ENCODE assay signal across 8 cellular contexts in the genomic region with DNA sequence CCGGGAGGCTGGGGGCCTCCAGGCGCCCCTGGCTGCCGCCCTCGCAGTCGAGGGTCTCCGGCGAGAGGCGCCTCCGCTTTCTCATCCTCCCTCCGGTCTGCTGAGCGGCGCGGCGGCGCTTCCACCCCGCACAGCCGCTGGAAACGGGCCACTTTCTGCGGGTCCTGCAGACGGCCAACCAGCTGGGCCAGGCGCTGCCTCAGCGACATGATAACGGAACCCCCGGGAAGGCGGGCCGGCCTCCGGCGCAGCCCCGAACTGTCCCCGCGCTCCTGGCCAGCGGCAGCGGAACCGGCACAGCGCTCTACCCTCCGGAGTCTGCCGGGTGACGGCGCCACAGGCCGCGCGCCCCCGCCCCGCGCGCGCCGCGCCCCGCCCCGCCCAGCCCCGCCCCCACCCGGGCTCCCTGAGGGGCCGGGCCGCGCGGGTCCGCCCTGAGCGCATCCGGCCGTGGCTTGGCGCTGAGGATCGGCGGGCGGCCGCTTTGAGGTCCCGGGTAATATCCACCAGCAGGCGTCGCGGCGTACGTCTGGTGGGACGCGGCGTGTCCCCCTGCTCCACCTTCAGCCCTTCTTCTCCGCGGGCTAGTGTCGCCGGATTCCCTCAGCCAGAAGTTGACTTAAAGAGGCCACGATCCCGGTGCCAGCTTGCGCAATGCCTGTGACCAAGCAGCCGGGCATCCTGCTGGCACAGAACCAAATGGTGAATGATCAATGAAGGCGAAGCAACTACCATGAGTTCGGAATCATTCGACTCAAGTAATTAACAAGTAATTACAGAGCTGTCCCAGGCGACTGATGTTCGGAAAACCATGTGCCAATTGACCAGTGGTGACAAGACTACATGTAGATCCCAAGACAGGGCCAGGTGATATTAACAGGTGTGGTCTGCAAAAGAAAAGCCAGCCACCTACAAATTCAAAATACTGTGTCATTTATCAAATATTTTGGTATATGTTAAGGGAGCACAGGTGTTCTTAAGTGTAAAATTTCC. TPM values are rescaled to one million over a fixed set of nuclear protein-coding genes. Genes with fewer than 3 reads are reported as not detected.
DNase-seq lines count a peak whose midpoint lies in the region; ATAC-seq, FAIRE-seq and TF ChIP-seq lines count a peak whose summit lies in the region.

A gene with protein sequence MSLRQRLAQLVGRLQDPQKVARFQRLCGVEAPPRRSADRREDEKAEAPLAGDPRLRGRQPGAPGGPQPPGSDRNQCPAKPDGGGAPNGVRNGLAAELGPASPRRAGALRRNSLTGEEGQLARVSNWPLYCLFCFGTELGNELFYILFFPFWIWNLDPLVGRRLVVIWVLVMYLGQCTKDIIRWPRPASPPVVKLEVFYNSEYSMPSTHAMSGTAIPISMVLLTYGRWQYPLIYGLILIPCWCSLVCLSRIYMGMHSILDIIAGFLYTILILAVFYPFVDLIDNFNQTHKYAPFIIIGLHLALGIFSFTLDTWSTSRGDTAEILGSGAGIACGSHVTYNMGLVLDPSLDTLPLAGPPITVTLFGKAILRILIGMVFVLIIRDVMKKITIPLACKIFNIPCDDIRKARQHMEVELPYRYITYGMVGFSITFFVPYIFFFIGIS (minus strand): TSS at position 330 of the 993 bp plus-strand sequence. CDS start 121 bp downstream, at position 209.

- H3K4me1 ChIP-seq in breast epithelium (no peaks in the 10 kb centered on the region), small intestine (ENCODE audit: control insufficient read depth in 2 of 2, insufficient read depth in 1 of 2, low read depth in 1 of 2, low read length in 1 of 2) (peaks cover 0 to 1% of the 10 kb centered on the region in 2 donors)

- TF ChIP-seq POLR2A in breast epithelium (IDR thresholded peaks at IDR 0.05) = no peak

- WGBS in small intestine, 3 donors = 1% methylated on average over 59 to 88 of the region's 88 CpGs

- no peak for FAIRE-seq in small intestine (lab: Jason Lieb, UNC)

- no peaks in the 10 kb centered on the region for H3K9me3 ChIP-seq in breast epithelium
- H3K9me3 ChIP-seq in small intestine (ENCODE audit: control insufficient read depth, low read depth) = no peaks in the 10 kb centered on the region

- TF ChIP-seq CTCF in VCaP (conservative IDR thresholded peaks at IDR 0.05) = peak; percentile 60
- peak in 1 of 3 donors; percentile 23 for TF ChIP-seq CTCF in breast epithelium (IDR thresholded peaks at IDR 0.05)

- no peaks in the 10 kb centered on the region for H3K36me3 ChIP-seq in breast epithelium
- H3K36me3 ChIP-seq in small intestine (ENCODE audit: control insufficient read depth in 2 of 2, insufficient read depth in 2 of 2, low read length in 2 of 2) = no peaks in the 10 kb centered on the region

- H3K4me3 ChIP-seq in breast epithelium = peak within 1 kb of the TSS; percentile 89 to 100 (median 89)
- H3K4me3 ChIP-seq in small intestine (ENCODE audit: low read depth in 1 of 2, low read length in 2 of 2) = peak within 1 kb of the TSS; percentile 85 to 97

- DNase-seq in NCI-H187 (lab: John Stamatoyannopoulos, UW) = peak; percentile 21 to 67
- no peak for DNase-seq in NCI-H187 treated with DMSO at 0.1 percent for 48 hours (lab: John Stamatoyannopoulos, UW)
- peak; percentile 32 for DNase-seq in NCI-H1694 (lab: John Stamatoyannopoulos, UW)
- DNase-seq in breast epithelium (ENCODE audit: low spot score in 2 of 2) = peak; percentile 62 to 75
- DNase-seq in iPS-NIHi11 (ENCODE audit: low spot score) = peak; percentile 91
- peak; percentile 92 for DNase-seq in small intestine

- intact Hi-C loops in breast epithelium (cut with DNase I; ENCODE audit: low total_unique reads) = no loop called here

- H3K27ac ChIP-seq in VCaP = peak within 1 kb of the TSS; percentile 87
- H3K27ac ChIP-seq in breast epithelium = peak within 1 kb of the TSS; percentile 84 to 93
- peak within 1 kb of the TSS; percentile 83 to 96 for H3K27ac ChIP-seq in small intestine (ENCODE audit: low read depth in 1 of 2, low read length in 1 of 2)

- ATAC-seq in HG02840 (IDR thresholded peaks at IDR 0.05; ENCODE audit: low FRiP score, unreplicated experiment) = peak; percentile 74

- H3K27me3 ChIP-seq in breast epithelium (no peaks in the 10 kb centered on the region), small intestine (ENCODE audit: control insufficient read depth in 2 of 2, insufficient read depth in 2 of 2, low read length in 2 of 2) (no peaks in the 10 kb centered on the region)

RNA-seq across cellular contexts. Expression of the gene that starts here (rescaled TPM):
- total RNA-seq in breast epithelium = 10 to 100 TPM; 22.2 to 29.9 (median 22.3) TPM
- polyA plus RNA-seq in small intestine = 1 to 10 TPM; 3.2 to 7.8 (median 4.7) TPM
